In the genomic region with DNA sequence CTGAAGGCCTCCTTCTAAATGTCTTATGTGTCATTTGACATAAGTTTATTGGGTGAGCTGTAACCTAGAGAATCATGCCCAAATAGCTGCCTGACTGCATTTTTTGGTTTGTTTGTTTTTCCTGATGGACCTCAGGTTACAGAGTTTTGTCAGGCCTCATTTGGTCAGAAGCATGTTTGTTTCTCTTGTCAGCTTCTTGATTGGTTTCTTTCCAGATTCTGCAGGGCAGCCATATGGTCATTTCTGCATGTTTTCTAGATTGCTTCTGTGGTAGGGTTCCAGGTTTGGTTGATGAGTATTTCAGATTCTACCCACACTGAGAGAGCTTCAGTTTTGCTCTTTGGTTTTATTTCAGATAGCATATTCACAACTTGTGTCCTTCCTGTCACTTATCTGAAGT, we compare ENCODE assay signal across 10 cellular contexts. TPM values are rescaled to one million over a fixed set of nuclear protein-coding genes. Genes with fewer than 3 reads are reported as not detected.
A peak's percentile ranks its signal among the peaks of the same experiment; 100 is the strongest.
DNase-seq lines count a peak whose midpoint lies in the region; ATAC-seq and TF ChIP-seq lines count a peak whose summit lies in the region.
"Had no signal": no experiment of that assay in that cellular context is flagged by ENCODE, and none has a peak within 500 bp of the region (broad histone marks: within the 10 kb centered on the region; RNA-seq: fewer than 3 reads in every experiment).

No MANE protein-coding gene starts in this region.

- no peak overlapping the region for H2AFZ ChIP-seq in KMS-11 (ENCODE audit: low read depth)
- H2AFZ ChIP-seq in smooth muscle cell (ENCODE audit: low read depth), result no peak overlapping the region

- intact Hi-C loops in activated CD8-positive, alpha-beta T cell treated with anti-CD3 and anti-CD28 coated beads for 36 hours (cut with micrococcal nuclease), result loop anchor here (10.0 kb wide), 1 partner anchor 352 kb away; the partner anchor contains the start of gene UMAD1
- intact Hi-C loops in colonic mucosa (cut with DNase I), result no loop called here

- H3K36me3 Mint-ChIP-seq in activated CD8-positive, alpha-beta T cell treated with anti-CD3 and anti-CD28 coated beads for 36 hours (ENCODE audit: low read depth), result peaks cover 22% of the 10 kb centered on the region
- peaks cover 25% of the 10 kb centered on the region for H3K36me3 Mint-ChIP-seq in activated CD8-positive, alpha-beta T cell treated with anti-CD3 and anti-CD28 coated beads, Interleukin-2, amount 10 ng/mL, durations not matched to agents 7 days and 5 days (ENCODE audit: low read depth)

- CTCF ChIA-PET in activated CD8-positive, alpha-beta T cell treated with anti-CD3 and anti-CD28 coated beads for 36 hours (lab: Charles Lee), result interaction anchor here (1.0 to 2.5 kb wide), 3 partner anchors 29 to 194 kb away, joined by 3 to 6 read pairs (median 5); no protein-coding TSS in a partner anchor
- CTCF ChIA-PET in activated CD8-positive, alpha-beta T cell treated with anti-CD3 and anti-CD28 coated beads, Interleukin-2, amount 10 ng/mL, durations not matched to agents 7 days and 5 days (lab: Charles Lee), result interaction anchor here (1.0 to 2.6 kb wide), 2 partner anchors 18 to 29 kb away, joined by 3 to 7 read pairs; partner anchors contain the start of gene GLCCI1

- no peaks in the 10 kb centered on the region for H3K27me3 Mint-ChIP-seq in activated CD8-positive, alpha-beta T cell treated with anti-CD3 and anti-CD28 coated beads for 36 hours
- H3K27me3 Mint-ChIP-seq in activated CD8-positive, alpha-beta T cell treated with anti-CD3 and anti-CD28 coated beads, Interleukin-2, amount 10 ng/mL, durations not matched to agents 7 days and 5 days (ENCODE audit: low read depth), result no peaks in the 10 kb centered on the region

- H3K4me1 Mint-ChIP-seq in activated CD8-positive, alpha-beta T cell treated with anti-CD3 and anti-CD28 coated beads for 36 hours (ENCODE audit: low read depth), result peaks cover 21% of the 10 kb centered on the region
- peaks cover 10% of the 10 kb centered on the region for H3K4me1 Mint-ChIP-seq in activated CD8-positive, alpha-beta T cell treated with anti-CD3 and anti-CD28 coated beads, Interleukin-2, amount 10 ng/mL, durations not matched to agents 7 days and 5 days (ENCODE audit: low read depth)

- no peak for DNase-seq in activated CD8-positive, alpha-beta T cell treated with anti-CD3 and anti-CD28 coated beads for 36 hours
- DNase-seq in activated CD8-positive, alpha-beta T cell treated with anti-CD3 and anti-CD28 coated beads, Interleukin-2, amount 10 ng/mL, durations not matched to agents 7 days and 5 days, result no peak
- peak; percentile 45 for DNase-seq in choroid plexus epithelial cell (ENCODE audit: low read depth)
- DNase-seq in smooth muscle cell (lab: John Stamatoyannopoulos, UW; ENCODE audit: unreplicated experiment), result no peak
- DNase-seq in colonic mucosa, result no peak
- no peak for DNase-seq in NCI-H187 (lab: John Stamatoyannopoulos, UW)
- no peak for DNase-seq in stimulated activated CD4-positive, alpha-beta T cell treated with anti-CD3 and anti-CD28 coated beads, Interleukin-1b, Interleukin-23, amount 100 ng/mL, for 48 hours
- DNase-seq: amygdala, KBM-7 had no signal

- POLR2A ChIA-PET in activated CD8-positive, alpha-beta T cell treated with anti-CD3 and anti-CD28 coated beads for 36 hours (lab: Charles Lee), result interaction anchor here (0.6 kb wide), 1 partner anchor 51 kb away, joined by 3 read pairs; no protein-coding TSS in a partner anchor
- POLR2A ChIA-PET in activated CD8-positive, alpha-beta T cell treated with anti-CD3 and anti-CD28 coated beads, Interleukin-2, amount 10 ng/mL, durations not matched to agents 7 days and 5 days (lab: Charles Lee), result interaction anchor here (0.7 kb wide), 2 partner anchors 205 to 392 kb away, joined by 3 read pairs; no protein-coding TSS in a partner anchor

- H3K27me3 ChIP-seq in KMS-11 (ENCODE audit: insufficient read depth, low read depth) (no peaks in the 10 kb centered on the region), smooth muscle cell (ENCODE audit: low read depth) (no peaks in the 10 kb centered on the region), colonic mucosa (no peaks in the 10 kb centered on the region)

- H3K9me3 Mint-ChIP-seq in activated CD8-positive, alpha-beta T cell treated with anti-CD3 and anti-CD28 coated beads for 36 hours, result peaks cover 29% of the 10 kb centered on the region
- peaks cover 23% of the 10 kb centered on the region for H3K9me3 Mint-ChIP-seq in activated CD8-positive, alpha-beta T cell treated with anti-CD3 and anti-CD28 coated beads, Interleukin-2, amount 10 ng/mL, durations not matched to agents 7 days and 5 days (ENCODE audit: insufficient read depth)

- H3K4me2 ChIP-seq in KMS-11 (peak overlapping the region; percentile 46), smooth muscle cell (peak overlapping the region; percentile 4)

- H3K4me3 ChIP-seq in KMS-11 (IDR thresholded peaks at IDR 0.05; ENCODE audit: insufficient read depth, low read depth, low read length) (no peak overlapping the region), choroid plexus epithelial cell (ENCODE audit: low read depth, low read length) (no peak overlapping the region), smooth muscle cell (no peak overlapping the region), colonic mucosa (no peak overlapping the region)

- H3F3A ChIP-seq in smooth muscle cell (ENCODE audit: low read depth), result no peaks in the 10 kb centered on the region

- H3K4me3 Mint-ChIP-seq in activated CD8-positive, alpha-beta T cell treated with anti-CD3 and anti-CD28 coated beads for 36 hours, result no peak overlapping the region
- no peak overlapping the region for H3K4me3 Mint-ChIP-seq in activated CD8-positive, alpha-beta T cell treated with anti-CD3 and anti-CD28 coated beads, Interleukin-2, amount 10 ng/mL, durations not matched to agents 7 days and 5 days

- no peaks in the 10 kb centered on the region for H3K9me3 ChIP-seq in smooth muscle cell (replicated peaks; ENCODE audit: low read depth)
- H3K9me3 ChIP-seq in colonic mucosa, result no peaks in the 10 kb centered on the region

- ATAC-seq in activated CD8-positive, alpha-beta T cell treated with anti-CD3 and anti-CD28 coated beads for 36 hours, result peak; percentile 64
- no peak for ATAC-seq in activated CD8-positive, alpha-beta T cell treated with anti-CD3 and anti-CD28 coated beads, Interleukin-2, amount 10 ng/mL, durations not matched to agents 7 days and 5 days

- H3K9ac ChIP-seq in KMS-11, result no peak overlapping the region
- no peak overlapping the region for H3K9ac ChIP-seq in smooth muscle cell (ENCODE audit: low read depth)
- H3K9ac ChIP-seq in colonic mucosa (ENCODE audit: low read depth in 2 of 2, low read length in 2 of 2), result no peak overlapping the region

- H4K20me1 ChIP-seq in KMS-11 (ENCODE audit: insufficient read depth) (0 out of 2 replicates have a peak, but pooled peaks cover 3% of the 10 kb centered on the region), smooth muscle cell (ENCODE audit: low read depth) (peaks cover 16% of the 10 kb centered on the region)

- H3K27ac ChIP-seq in KMS-11 (peak overlapping the region; percentile 37), smooth muscle cell (ENCODE audit: low read depth) (peak overlapping the region; percentile 61), colonic mucosa (no peak overlapping the region)

- peak overlapping the region; percentile 87 for H3K27ac Mint-ChIP-seq in activated CD8-positive, alpha-beta T cell treated with anti-CD3 and anti-CD28 coated beads for 36 hours
- H3K27ac Mint-ChIP-seq in activated CD8-positive, alpha-beta T cell treated with anti-CD3 and anti-CD28 coated beads, Interleukin-2, amount 10 ng/mL, durations not matched to agents 7 days and 5 days, result no peak overlapping the region

- H3K4me1 ChIP-seq in KMS-11 (ENCODE audit: low read depth, poor library complexity, severe bottlenecking) (peaks cover 30% of the 10 kb centered on the region), smooth muscle cell (ENCODE audit: low read depth) (no peaks in the 10 kb centered on the region), colonic mucosa (no peaks in the 10 kb centered on the region)

- H3K79me2 ChIP-seq in KMS-11 (ENCODE audit: insufficient read depth, low read depth), result peaks cover 94% of the 10 kb centered on the region
- H3K79me2 ChIP-seq in smooth muscle cell (ENCODE audit: low read depth), result peaks cover 98% of the 10 kb centered on the region

- no peaks in the 10 kb centered on the region for H3K36me3 ChIP-seq in KMS-11 (ENCODE audit: insufficient read depth)
- H3K36me3 ChIP-seq in smooth muscle cell (ENCODE audit: low read depth), result peaks cover 14% of the 10 kb centered on the region
- H3K36me3 ChIP-seq in colonic mucosa, result no peaks in the 10 kb centered on the region

- TF ChIP-seq CTCF in activated CD8-positive, alpha-beta T cell treated with anti-CD3 and anti-CD28 coated beads for 36 hours (IDR thresholded peaks at IDR 0.05), result no peak
- no peak for TF ChIP-seq CTCF in KMS-11 (conservative IDR thresholded peaks at IDR 0.05; ENCODE audit: low read depth, low read length)
- no peak for TF ChIP-seq CTCF in choroid plexus epithelial cell (conservative IDR thresholded peaks at IDR 0.05; ENCODE audit: low read depth, low read length)
- TF ChIP-seq CTCF in smooth muscle cell (IDR thresholded peaks at IDR 0.05; ENCODE audit: borderline replicate concordance, insufficient read depth, poor library complexity, severe bottlenecking), result no peak
- TF ChIP-seq CTCF in colonic mucosa (IDR thresholded peaks at IDR 0.05), result no peak

RNA-seq across cellular contexts. Expression of gene GLCCI1, which starts 28.0 kb away (rescaled TPM):
- 10 to 100 TPM; 11.3 to 13.0 TPM for total RNA-seq in activated CD8-positive, alpha-beta T cell treated with anti-CD3 and anti-CD28 coated beads for 36 hours
- total RNA-seq in activated CD8-positive, alpha-beta T cell treated with anti-CD3 and anti-CD28 coated beads, Interleukin-2, amount 10 ng/mL, durations not matched to agents 7 days and 5 days, result 10 to 100 TPM; 17.5 to 17.7 TPM
- total RNA-seq in smooth muscle cell (39.9 and 69.9 TPM in 2 replicates), colonic mucosa (1 to 10 TPM; 7.5 to 8.3 TPM)
- polyA plus RNA-seq in smooth muscle cell, result 37.7 and 39.0 TPM in 2 replicates
